Comparison of ENCODE assay signal across 9 cellular contexts in the genomic region with DNA sequence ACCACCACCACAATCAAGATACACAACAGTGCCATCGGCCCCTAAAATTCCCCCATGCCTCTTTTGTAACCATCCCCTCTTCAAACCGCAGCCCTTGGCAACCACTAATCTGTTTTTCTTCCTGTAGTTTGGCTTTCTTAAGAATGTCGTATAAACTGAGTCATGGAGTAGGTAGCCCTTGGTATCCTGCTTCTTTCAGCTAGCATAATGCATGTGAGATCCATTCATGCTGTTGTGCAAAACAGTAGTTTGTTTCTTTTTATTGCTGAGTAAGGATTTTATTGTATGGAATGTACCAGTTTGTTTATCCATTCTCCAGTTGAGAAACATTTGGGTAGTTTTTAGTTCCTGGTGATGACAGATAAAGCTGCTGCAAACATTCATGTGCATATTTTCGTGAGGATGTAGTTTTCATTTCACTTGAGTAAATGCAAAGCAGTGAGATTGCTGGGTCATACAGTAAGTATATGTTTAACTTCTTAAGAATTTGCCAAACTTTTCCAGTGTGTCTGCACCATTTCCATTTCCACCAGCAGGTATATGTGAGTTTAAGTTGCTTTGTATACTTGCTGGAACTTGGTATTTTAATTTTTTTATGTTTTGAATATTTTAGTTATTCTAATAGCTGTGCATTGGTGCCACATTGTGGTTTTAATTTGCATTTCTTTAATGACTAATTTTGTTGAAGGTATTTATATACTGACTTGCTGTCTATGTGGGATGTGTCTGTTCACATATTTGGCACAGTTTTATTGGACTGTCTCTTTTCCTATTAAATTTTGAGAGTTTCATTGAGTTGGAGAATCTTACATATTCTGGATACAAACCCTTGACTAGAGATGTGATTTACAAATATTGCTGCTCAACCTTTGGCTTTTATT.
DNase-seq lines count a peak whose midpoint lies in the region; ATAC-seq and TF ChIP-seq lines count a peak whose summit lies in the region.
"Had no signal": no experiment of that assay in that cellular context is flagged by ENCODE, and none has a peak within 500 bp of the region (broad histone marks: within the 10 kb centered on the region; RNA-seq: fewer than 3 reads in every experiment).

No MANE protein-coding gene starts in this region.

- no peaks in the 10 kb centered on the region for H3K27me3 Mint-ChIP-seq in MCF 10A (ENCODE audit: insufficient read depth, unreplicated experiment)

- H2BK20ac ChIP-seq in IMR-90 (ENCODE audit: low read depth, low read length), result no peak overlapping the region

- no peak for ATAC-seq in IMR-90 (ENCODE audit: low read depth)

- H3K4me3 ChIP-seq in breast epithelium, result no peak overlapping the region
- no peak overlapping the region for H3K4me3 ChIP-seq in IMR-90 (ENCODE audit: insufficient read depth, low read depth, low read length)
- H3K4me3 ChIP-seq in brain microvascular endothelial cell (ENCODE audit: low read depth, low read length), result no peak overlapping the region
- H3K4me3 ChIP-seq in uterus, result no peak overlapping the region

- no peak overlapping the region for H3K56ac ChIP-seq in IMR-90 (ENCODE audit: extremely low read depth, insufficient read depth, low read length)

- H3K9me3 Mint-ChIP-seq in MCF 10A (ENCODE audit: unreplicated experiment), result no peaks in the 10 kb centered on the region

- H3K9me3 ChIP-seq in breast epithelium (no peaks in the 10 kb centered on the region), IMR-90 (ENCODE audit: control insufficient read depth, insufficient read depth, low read length) (peaks cover 3% of the 10 kb centered on the region; the same call in 1 of the 2 replicates), uterus (peaks cover 0 to 4% of the 10 kb centered on the region in 2 donors)

- intact Hi-C loops in MCF 10A (cut with micrococcal nuclease) (no loop called here), breast epithelium (cut with DNase I; ENCODE audit: low total_unique reads) (no loop called here), IMR-90 (cut with micrococcal nuclease) (no loop called here), uterus (cut with DNase I; ENCODE audit: low total_unique reads) (no loop called here)

- H2AK5ac ChIP-seq in IMR-90 (ENCODE audit: low read depth, low read length), result no peak overlapping the region

- H3K23ac ChIP-seq in IMR-90 (ENCODE audit: low read depth, low read length), result no peak overlapping the region

- no peak overlapping the region for H4K91ac ChIP-seq in IMR-90 (ENCODE audit: insufficient read depth, low read depth, low read length)

- no peak overlapping the region for H4K5ac ChIP-seq in IMR-90 (ENCODE audit: low read depth, low read length)

- POLR2A ChIA-PET in MCF 10A (lab: Yijun Ruan, JAX) (interaction anchor here (0.6 to 2.2 kb wide), 3 partner anchors 10 to 266 kb away, joined by 3 to 5 read pairs (median 4); no protein-coding TSS in a partner anchor), IMR-90 (lab: Charles Lee; ENCODE audit: unreplicated experiment) (no interaction called here)

- no peaks in the 10 kb centered on the region for H4K20me1 ChIP-seq in IMR-90 (ENCODE audit: insufficient read depth, low read length)

- TF ChIP-seq POLR2A in breast epithelium (IDR thresholded peaks at IDR 0.05) (no peak), IMR-90 (IDR thresholded peaks at IDR 0.05; ENCODE audit: low read depth, low read length) (no peak), uterus (IDR thresholded peaks at IDR 0.05) (no peak)

- H3K36me3 ChIP-seq in breast epithelium (no peaks in the 10 kb centered on the region), IMR-90 (ENCODE audit: control insufficient read depth, insufficient read depth, low read length) (no peaks in the 10 kb centered on the region), brain microvascular endothelial cell (replicated peaks) (no peaks in the 10 kb centered on the region), uterus (no peaks in the 10 kb centered on the region)

- peak overlapping the region; percentile 53 for H3K4me3 Mint-ChIP-seq in MCF 10A (ENCODE audit: unreplicated experiment)

- peak overlapping the region; percentile 76 for H3K27ac Mint-ChIP-seq in MCF 10A (ENCODE audit: low read depth, unreplicated experiment)

- no peak overlapping the region for H3K4me2 ChIP-seq in IMR-90 (ENCODE audit: low read depth, low read length)

- no peak overlapping the region for H2AFZ ChIP-seq in IMR-90 (replicated peaks; ENCODE audit: low read length, poor library complexity)

- H3K14ac ChIP-seq in IMR-90 (replicated peaks; ENCODE audit: low read depth, low read length), result no peak overlapping the region

- H3K36me3 Mint-ChIP-seq in MCF 10A (ENCODE audit: insufficient read depth, unreplicated experiment), result no peaks in the 10 kb centered on the region

- no peak overlapping the region for H4K8ac ChIP-seq in IMR-90 (ENCODE audit: low read depth in 2 of 2, low read length in 2 of 2)

- no peak overlapping the region for H3K18ac ChIP-seq in IMR-90 (ENCODE audit: low read depth, low read length)

- H3K9ac ChIP-seq in IMR-90 (ENCODE audit: low read depth, low read length), result no peak overlapping the region

- H3K79me1 ChIP-seq in IMR-90 (ENCODE audit: low read depth in 1 of 2, low read length in 2 of 2), result no peaks in the 10 kb centered on the region

- H3K27ac ChIP-seq in breast epithelium, result no peak overlapping the region
- no peak overlapping the region for H3K27ac ChIP-seq in IMR-90 (ENCODE audit: insufficient read depth, low read length)
- H3K27ac ChIP-seq in brain microvascular endothelial cell, result no peak overlapping the region
- no peak overlapping the region for H3K27ac ChIP-seq in uterus

- no peaks in the 10 kb centered on the region for H3K27me3 ChIP-seq in breast epithelium
- no peaks in the 10 kb centered on the region for H3K27me3 ChIP-seq in IMR-90 (ENCODE audit: control insufficient read depth, insufficient read depth, low read length)
- no peaks in the 10 kb centered on the region for H3K27me3 ChIP-seq in brain microvascular endothelial cell (replicated peaks)
- no peaks in the 10 kb centered on the region for H3K27me3 ChIP-seq in uterus

- H3K4ac ChIP-seq in IMR-90 (ENCODE audit: low read depth, low read length), result no peak overlapping the region

- BruUV-seq in MCF 10A (replicated peaks; lab: Mats Ljungman, UMichigan), result no TSS peak
- BruUV-seq in IMR-90 (replicated peaks; lab: Mats Ljungman, UMichigan), result no TSS peak

- no peak overlapping the region for H2BK5ac ChIP-seq in IMR-90 (ENCODE audit: low read depth, low read length, poor library complexity, severe bottlenecking)

- H3K4me1 ChIP-seq in breast epithelium (no peaks in the 10 kb centered on the region), IMR-90 (ENCODE audit: control insufficient read depth, insufficient read depth, low read length) (no peaks in the 10 kb centered on the region), uterus (no peaks in the 10 kb centered on the region)

- dilution Hi-C loops in IMR-90 (cut with HindIII; ENCODE audit: low sequenced_read_pairs, unreplicated experiment), result no loop called here

- H3K9me1 ChIP-seq in IMR-90 (ENCODE audit: insufficient read depth, low read length), result no peaks in the 10 kb centered on the region

- H2BK120ac ChIP-seq in IMR-90 (ENCODE audit: low read depth, low read length), result no peak overlapping the region

- in situ Hi-C loops in IMR-90 (cut with MboI; ENCODE audit: low sequenced_read_pairs), result no loop called here
- in situ Hi-C loops in brain microvascular endothelial cell (cut with HindIII; ENCODE audit: low pct_ligation_motif_present, low sequenced_read_pairs), result no loop called here

- H2AK9ac ChIP-seq in IMR-90 (replicated peaks; ENCODE audit: low read depth, low read length, poor library complexity), result no peak overlapping the region

- peaks cover 8% of the 10 kb centered on the region for H3K4me1 Mint-ChIP-seq in MCF 10A (ENCODE audit: insufficient read depth, unreplicated experiment)

- no peak overlapping the region for H2BK15ac ChIP-seq in IMR-90 (ENCODE audit: low read depth, low read length)

- peak; percentile 97 for DNase-seq in MCF 10A (ENCODE audit: unreplicated experiment)
- no peak for DNase-seq in breast epithelium (ENCODE audit: low spot score in 2 of 2)
- no peak for DNase-seq in IMR-90
- DNase-seq in brain microvascular endothelial cell, result peak; percentile 32
- peak; percentile 18 for DNase-seq in stromal cell of bone marrow (ENCODE audit: low read depth)
- no peak for DNase-seq in uterus
- no peak for DNase-seq in glomerular visceral epithelial cell (ENCODE audit: extremely low spot score)
- DNase-seq in effector CD8-positive, alpha-beta T cell (lab: John Stamatoyannopoulos, UW), result no peak
- DNase-seq: NCI-H524 treated with DMSO at 0.1 percent for 48 hours had no signal

- CTCF ChIA-PET in MCF 10A (lab: Yijun Ruan, JAX), result interaction anchor here (1.1 to 1.5 kb wide), 2 partner anchors 18 to 307 kb away, joined by 3 to 5 read pairs; no protein-coding TSS in a partner anchor
- CTCF ChIA-PET in IMR-90 (lab: Yijun Ruan, JAX), result no interaction called here

- TF ChIP-seq RAD21 in IMR-90 (IDR thresholded peaks at IDR 0.05; ENCODE audit: low read length), result no peak

- TF ChIP-seq CTCF in MCF 10A (IDR thresholded peaks at IDR 0.05; ENCODE audit: unreplicated experiment), result no peak
- TF ChIP-seq CTCF in breast epithelium (IDR thresholded peaks at IDR 0.05), result no peak
- TF ChIP-seq CTCF in IMR-90 (conservative IDR thresholded peaks at IDR 0.05; ENCODE audit: low read depth, low read length), result no peak
- no peak for TF ChIP-seq CTCF in brain microvascular endothelial cell (IDR thresholded peaks at IDR 0.05; ENCODE audit: low read depth, low read length, missing control alignments)
- no peak for TF ChIP-seq CTCF in uterus (IDR thresholded peaks at IDR 0.05)

- no CpG with 5 or more reads among the region's 4 CpGs for whole genome bisulfite sequencing in IMR-90 (ENCODE audit: extremely low coverage in 2 of 2, insufficient read length in 1 of 2), 2 experiments

TF ChIP-seq in IMR-90, 13 proteins besides CTCF, POLR2A, EP300 and RAD21:
- no peak for TF ChIP-seq SMC3 (IDR thresholded peaks at IDR 0.05; ENCODE audit: low read depth, low read length)
- peak; percentile 94 for TF ChIP-seq MAFK (IDR thresholded peaks at IDR 0.05; ENCODE audit: low read depth, low read length)
- no peak for TF ChIP-seq MXI1 (IDR thresholded peaks at IDR 0.05; ENCODE audit: borderline replicate concordance, low read depth, low read length)

Comparison
In these comparisons a context has a peak if more than half of its experiments do, and no peak if none do; other contexts are left out.
1. DNase-seq: peak in MCF 10A (single experiment), brain microvascular endothelial cell (single experiment) and stromal cell of bone marrow (single experiment); none in breast epithelium (0 of 2), IMR-90 (single experiment), uterus (0 of 2), glomerular visceral epithelial cell (single experiment) and effector CD8-positive, alpha-beta T cell (single experiment).